ENCODE assay signal across 17 cellular contexts in the genomic region with DNA sequence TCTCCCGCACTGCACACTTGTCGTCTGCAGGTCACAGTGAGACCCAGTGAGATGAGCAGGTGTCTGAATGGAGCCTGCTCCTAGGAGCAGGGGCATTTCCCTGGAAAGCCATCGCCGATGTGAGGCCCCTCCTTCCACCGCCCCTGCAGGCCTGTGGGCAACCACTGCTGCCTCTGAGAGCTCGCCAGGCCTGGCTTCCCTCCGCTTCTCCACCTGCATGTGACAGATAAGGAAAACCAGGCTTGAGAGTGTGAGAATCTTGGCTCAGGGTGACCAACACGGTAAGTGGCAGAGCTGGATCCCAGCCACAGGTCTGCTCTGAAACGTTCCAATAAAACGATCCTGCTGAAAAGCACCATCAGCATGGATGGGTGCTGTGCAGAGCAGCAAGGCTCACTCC.
DNase-seq lines count a peak whose midpoint lies in the region; ATAC-seq, FAIRE-seq and TF ChIP-seq lines count a peak whose summit lies in the region.
"Had no signal": no experiment of that assay in that cellular context is flagged by ENCODE, and none has a peak within 500 bp of the region (broad histone marks: within the 10 kb centered on the region; RNA-seq: fewer than 3 reads in every experiment).

No MANE protein-coding gene starts in this region.

- no peak overlapping the region for H3K27ac ChIP-seq in HEK293 (ENCODE audit: extremely low read depth, low read depth, low read length)
- H3K27ac ChIP-seq in K562 (ENCODE audit: extremely low read depth, low read depth, low read length): no peak overlapping the region
- H3K27ac ChIP-seq in mesendoderm (ENCODE audit: low read depth, low read length): no peak overlapping the region
- H3K27ac ChIP-seq: C4-2B, GM23248, SK-N-MC had no signal

- 0% methylated on average over 9 of the region's 10 CpGs for WGBS in K562 (ENCODE audit: insufficient coverage, low coverage, missing lambda C conversion rate)
- WGBS in mesendoderm (ENCODE audit: extremely low coverage, insufficient coverage, low lambda C conversion rate): no CpG with 5 or more reads among the region's 10 CpGs

- DNase-seq in NCI-H1417 (lab: John Stamatoyannopoulos, UW) (peak; percentile 32 to 52 (median 47)), NCI-H1417 treated with DMSO at 0.1 percent for 48 hours (lab: John Stamatoyannopoulos, UW) (no peak), K562 (ENCODE audit: extremely low read depth in 1 of 4, low spot score in 3 of 4) (peak in 1 of 4 experiments; percentile 6), mesendoderm (peak; percentile 23), superior temporal gyrus (ENCODE audit: extremely low spot score) (no peak), SHP77 (lab: John Stamatoyannopoulos, UW) (no peak), NCI-H526 treated with DMSO at 0.1 percent for 48 hours (lab: John Stamatoyannopoulos, UW) (no peak)
- DNase-seq: DMS53; GM23248; NCI-H1694; NCI-H2107; NK-92 treated with Interleukin-12 subunit alpha and Interleukin-12 subunit beta, amount 100 ng/mL, for 24 hours; PC-3 had no signal

- no peaks in the 10 kb centered on the region for H3K9me3 ChIP-seq in HEK293 (ENCODE audit: control insufficient read depth, insufficient read depth, low read depth, low read length)
- H3K9me3 ChIP-seq in K562 (replicated peaks; ENCODE audit: control insufficient read depth, insufficient read depth, low read depth, low read length): no peaks in the 10 kb centered on the region

- no peak for TF ChIP-seq EP300 in K562 (IDR thresholded peaks at IDR 0.05; ENCODE audit: low read length)

- H3K4me3 ChIP-seq in HEK293 (ENCODE audit: low read depth, low read length): no peak overlapping the region
- no peak overlapping the region for H3K4me3 ChIP-seq in K562
- no peak overlapping the region for H3K4me3 ChIP-seq in mesendoderm (ENCODE audit: low read length)
- H3K4me3 ChIP-seq: GM12878, GM23248, SK-N-MC had no signal

- H3K23ac ChIP-seq in mesendoderm (ENCODE audit: low read length): no peak overlapping the region

- no peaks in the 10 kb centered on the region for H3K79me1 ChIP-seq in mesendoderm (ENCODE audit: low read length)

- no peak overlapping the region for H3K4ac ChIP-seq in mesendoderm (ENCODE audit: low read depth, low read length)

- H2BK15ac ChIP-seq in mesendoderm (replicated peaks; ENCODE audit: low read depth): no peak overlapping the region

- no peaks in the 10 kb centered on the region for H3K9me1 ChIP-seq in K562 (ENCODE audit: control insufficient read depth, insufficient read depth, low read length)

- no peak overlapping the region for H2AK5ac ChIP-seq in mesendoderm (ENCODE audit: low read length)

- no peaks in the 10 kb centered on the region for H4K20me1 ChIP-seq in K562 (replicated peaks; ENCODE audit: control insufficient read depth, insufficient read depth, low read length)

- no peak overlapping the region for H3K18ac ChIP-seq in mesendoderm (ENCODE audit: low read length)

- intact Hi-C loops in K562 (cut with micrococcal nuclease): no loop called here

- H3K4me1 ChIP-seq in HEK293 (ENCODE audit: control insufficient read depth, insufficient read depth, low read length) (peaks cover 6% of the 10 kb centered on the region), K562 (replicated peaks in 1 of 2; ENCODE audit: control insufficient read depth in 2 of 2, insufficient read depth in 2 of 2, low read length in 2 of 2) (peaks cover 0 to 5% of the 10 kb centered on the region in 2 experiments; a peak in 1 of 5 replicates), mesendoderm (ENCODE audit: control insufficient read depth, low read depth, low read length) (peaks cover 6% of the 10 kb centered on the region)

- H4K8ac ChIP-seq in mesendoderm (ENCODE audit: low read depth, low read length): no peak overlapping the region

- in situ Hi-C loops in K562 (cut with MboI): no loop called here

- H2BK5ac ChIP-seq in mesendoderm (ENCODE audit: low read length): no peak overlapping the region

- TF ChIP-seq RAD21 in K562 (CRISPR knock-in tag; conservative IDR thresholded peaks at IDR 0.05 in 1 of 2, IDR thresholded peaks at IDR 0.05 in 1 of 2): no peak

- H3K27me3 ChIP-seq in K562 (ENCODE audit: control insufficient read depth in 2 of 2, insufficient read depth in 2 of 2, low read length in 2 of 2) (peaks cover 8 to 39% of the 10 kb centered on the region in 2 experiments; a peak in 3 of 5 replicates), mesendoderm (ENCODE audit: insufficient read depth, low read length, poor library complexity) (no peaks in the 10 kb centered on the region)

- H3K4me2 ChIP-seq in K562 (ENCODE audit: insufficient read depth, low read length) (no peak overlapping the region), mesendoderm (ENCODE audit: low read length) (no peak overlapping the region)

- CTCF ChIA-PET in HEK293 (lab: Yijun Ruan, JAX) (no interaction called here), K562 (lab: Yijun Ruan, JAX; ENCODE audit: low intra/inter-chr PET ratio) (no interaction called here)

- no peak for TF ChIP-seq POLR2A in K562 (conservative IDR thresholded peaks at IDR 0.05)

- POLR2A ChIA-PET in HEK293 (lab: Yijun Ruan, JAX): no interaction called here
- POLR2A ChIA-PET in K562 (lab: Yijun Ruan, JAX): no interaction called here

- H3K56ac ChIP-seq in mesendoderm (ENCODE audit: low read length): no peak overlapping the region

- H3K79me2 ChIP-seq in K562 (ENCODE audit: control insufficient read depth, insufficient read depth, low read length) (no peaks in the 10 kb centered on the region), mesendoderm (ENCODE audit: control insufficient read depth, insufficient read depth, low read length) (no peaks in the 10 kb centered on the region)

- no peak overlapping the region for H4K5ac ChIP-seq in mesendoderm (ENCODE audit: low read length)

- BruUV-seq in K562 (replicated peaks; lab: Mats Ljungman, UMichigan): no TSS peak

- H3K36me3 ChIP-seq in HEK293 (ENCODE audit: control insufficient read depth in 2 of 2, insufficient read depth in 1 of 2, low read length in 2 of 2): no peaks in the 10 kb centered on the region
- H3K36me3 ChIP-seq in K562 (ENCODE audit: control insufficient read depth, insufficient read depth, low read length): no peaks in the 10 kb centered on the region
- no peaks in the 10 kb centered on the region for H3K36me3 ChIP-seq in mesendoderm (ENCODE audit: control insufficient read depth, insufficient read depth, low read length)

- H2BK120ac ChIP-seq in mesendoderm (ENCODE audit: low read depth, low read length): no peak overlapping the region

- no peak overlapping the region for H2AFZ ChIP-seq in K562 (ENCODE audit: low read depth, low read length)
- H2AFZ ChIP-seq: GM23248 had no signal

- no peak for FAIRE-seq in K562 (lab: Jason Lieb, UNC)
- FAIRE-seq: GM12878 had no signal

- no peak for ATAC-seq in K562
- ATAC-seq: GM12878, PC-3 had no signal

- H3K9ac ChIP-seq in K562 (ENCODE audit: insufficient read depth in 1 of 2, low read depth in 2 of 2, low read length in 2 of 2): no peak overlapping the region
- H3K9ac ChIP-seq in mesendoderm (ENCODE audit: low read length): no peak overlapping the region
- H3K9ac ChIP-seq: GM23248 had no signal

- TF ChIP-seq CTCF in HEK293 (tag by site-specific recombination; IDR thresholded peaks at IDR 0.05): no peak
- no peak for TF ChIP-seq CTCF in K562 (IDR thresholded peaks at IDR 0.05 in 2 of 3, conservative IDR thresholded peaks at IDR 0.05 in 1 of 3; ENCODE audit: insufficient read depth in 2 of 3, low read depth in 1 of 3, low read length in 3 of 3)

TF ChIP-seq in HEK293, 187 proteins besides CTCF, POLR2A, EP300 and RAD21:
- TF ChIP-seq ZFP69B (tag by site-specific recombination; IDR thresholded peaks at IDR 0.05): no peak
- peak; percentile 7; the same call in 1 of the 2 replicates for TF ChIP-seq FEZF1 (tag by site-specific recombination; IDR thresholded peaks at IDR 0.05)

TF ChIP-seq in K562, 482 proteins besides CTCF, POLR2A, EP300 and RAD21:
- TF ChIP-seq TCF3 (CRISPR knock-in tag; IDR thresholded peaks at IDR 0.05) (peak; percentile 15; the same call in 1 of the 2 replicates), XRCC5 (IDR thresholded peaks at IDR 0.05; ENCODE audit: low read depth, low read length) (no peak), HNRNPK (IDR thresholded peaks at IDR 0.05; ENCODE audit: low read depth, low read length, poor library complexity, severe bottlenecking) (no peak)

Comparison
In these comparisons a context has a peak if more than half of its experiments do, and no peak if none do; other contexts are left out.
1. DNase-seq: peak in NCI-H1417 (3 of 3) and mesendoderm (single experiment); none in NCI-H1417 treated with DMSO at 0.1 percent for 48 hours (single experiment), superior temporal gyrus (single experiment), SHP77 (0 of 2) and NCI-H526 treated with DMSO at 0.1 percent for 48 hours (single experiment).